ENCODE assay signal across 8 cellular contexts in the genomic region with DNA sequence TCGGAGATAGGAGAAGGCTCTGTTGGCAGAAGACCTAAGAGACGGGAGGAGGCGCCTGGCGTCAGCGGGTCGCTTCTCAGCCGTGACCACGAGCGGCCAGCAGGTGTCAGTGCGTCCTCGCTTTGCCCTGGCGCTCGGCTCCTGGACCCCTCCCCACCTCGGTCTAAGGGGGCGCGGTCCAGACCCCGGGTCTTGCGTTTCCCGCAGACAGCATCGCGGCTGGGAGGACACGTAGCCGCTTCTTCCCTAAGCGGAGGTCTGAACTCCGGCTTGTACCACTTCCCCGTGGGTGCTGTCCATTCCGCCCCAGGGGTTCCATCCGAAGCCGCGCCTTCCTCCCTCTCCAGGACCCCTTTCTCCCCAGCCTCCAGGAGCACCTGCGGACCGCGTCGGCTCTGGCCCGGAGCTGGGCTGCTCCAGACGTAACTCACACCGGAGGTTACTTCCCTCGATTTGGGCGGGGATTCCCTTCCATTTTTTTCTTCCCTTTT. TPM values are rescaled to one million over a fixed set of nuclear protein-coding genes. Genes with fewer than 3 reads are reported as not detected.
DNase-seq lines count a peak whose midpoint lies in the region; ATAC-seq lines count a peak whose summit lies in the region.

No MANE protein-coding gene starts in this region.

- H3K4me1 ChIP-seq in effector memory CD4-positive, alpha-beta T cell (ENCODE audit: control insufficient read depth, insufficient read depth, low read length, poor library complexity, severe bottlenecking) = peaks cover 24% of the 10 kb centered on the region

- peaks cover 31% of the 10 kb centered on the region for H3K27me3 Mint-ChIP-seq in memory B cell

- H3K27ac ChIP-seq in effector memory CD4-positive, alpha-beta T cell (ENCODE audit: insufficient read depth, low read length, poor library complexity, severe bottlenecking) = no peak overlapping the region

- H3K4me3 Mint-ChIP-seq in memory B cell = peak overlapping the region; percentile 61

- ATAC-seq in Right ventricle myocardium inferior (peak; percentile 85), HG02763 (IDR thresholded peaks at IDR 0.05; ENCODE audit: unreplicated experiment) (peak; percentile 86), memory B cell (ENCODE audit: low read depth) (peak; percentile 77)

- no peaks in the 10 kb centered on the region for H3K36me3 ChIP-seq in effector memory CD4-positive, alpha-beta T cell (ENCODE audit: control insufficient read depth, insufficient read depth, low read length)

- H3K9me3 Mint-ChIP-seq in memory B cell = no peaks in the 10 kb centered on the region

- no peaks in the 10 kb centered on the region for H3K9me3 ChIP-seq in effector memory CD4-positive, alpha-beta T cell (ENCODE audit: control insufficient read depth, low read length)

- no peak overlapping the region for H3K27ac Mint-ChIP-seq in memory B cell

- peak overlapping the region; percentile 58 for H3K4me3 ChIP-seq in effector memory CD4-positive, alpha-beta T cell (ENCODE audit: insufficient read depth, low read depth, low read length, poor library complexity, severe bottlenecking)

- DNase-seq in Right ventricle myocardium inferior (ENCODE audit: missing footprints) (no peak), cardiac septum (ENCODE audit: low spot score) (no peak), NCI-H1930 (lab: John Stamatoyannopoulos, UW) (peak; percentile 46 to 50), memory B cell (ENCODE audit: low spot score in 2 of 2) (peak; percentile 28 to 49)
- DNase-seq in activated CD4-positive, CD25-positive, alpha-beta regulatory T cell treated with anti-CD3 and anti-CD28 coated beads, Interleukin-2, amount 50 U/mL, for 72 hours = peak; percentile 52
- DNase-seq in effector memory CD4-positive, alpha-beta T cell = no peak
- DNase-seq in stimulated activated CD8-positive, alpha-beta memory T cell treated with anti-CD3 and anti-CD28 coated beads, Interleukin-7, amount 100 ng/mL, for 24 hours (ENCODE audit: low read depth) = peak; percentile 20

- intact Hi-C loops in Right ventricle myocardium inferior (cut with DNase I) (loop anchor here (1.0 to 5.0 kb wide), 3 partner anchors 131 to 521 kb away; no protein-coding TSS in a partner anchor), cardiac septum (cut with DNase I) (no loop called here)

- no peaks in the 10 kb centered on the region for H3K4me1 Mint-ChIP-seq in memory B cell

- peaks cover 21% of the 10 kb centered on the region for H3K27me3 ChIP-seq in effector memory CD4-positive, alpha-beta T cell (replicated peaks; ENCODE audit: control insufficient read depth, insufficient read depth, low read length, poor library complexity, severe bottlenecking)

- peaks cover 2% of the 10 kb centered on the region for H3K36me3 Mint-ChIP-seq in memory B cell

RNA-seq across cellular contexts. Expression of gene ADRA2A, which starts 0.6 kb away (rescaled TPM):
- total RNA-seq in Right ventricle myocardium inferior = 1.0 TPM
- total RNA-seq in cardiac septum = 1.1 TPM

Comparison
In these comparisons a context has a peak if more than half of its experiments do, and no peak if none do; other contexts are left out.
1. DNase-seq: peak in NCI-H1930 (2 of 2), activated CD4-positive, CD25-positive, alpha-beta regulatory T cell treated with anti-CD3 and anti-CD28 coated beads, Interleukin-2, amount 50 U/mL, for 72 hours (single experiment), memory B cell (2 of 2) and stimulated activated CD8-positive, alpha-beta memory T cell treated with anti-CD3 and anti-CD28 coated beads, Interleukin-7, amount 100 ng/mL, for 24 hours (single experiment); none in Right ventricle myocardium inferior (single experiment), cardiac septum (single experiment) and effector memory CD4-positive, alpha-beta T cell (0 of 3).
2. Peak in every context shown above with its lines, with median percentiles within 50 percentile points of each other: ATAC-seq.